ENCODE assay signal across 31 cellular contexts in genomic region chr11:17603056-17603825, GRCh38. TPM values are rescaled to one million over a fixed set of nuclear protein-coding genes. Genes with fewer than 3 reads are reported as not detected.
A peak's percentile ranks its signal among the peaks of the same experiment; 100 is the strongest.
DNase-seq lines count a peak whose midpoint lies in the region; ATAC-seq and TF ChIP-seq lines count a peak whose summit lies in the region.
"Had no signal": no experiment of that assay in that cellular context is flagged by ENCODE, and none has a peak within 500 bp of the region (broad histone marks: within the 10 kb centered on the region; RNA-seq: fewer than 3 reads in every experiment).

No MANE protein-coding gene starts in this region.

- no peaks in the 10 kb centered on the region for H3K79me2 ChIP-seq in osteoblast (ENCODE audit: insufficient read depth, low read length)

- no peaks in the 10 kb centered on the region for H3K36me3 ChIP-seq in osteoblast (ENCODE audit: insufficient read depth, low read length)
- H3K36me3 ChIP-seq: HAP-1 had no signal

- no peaks in the 10 kb centered on the region for H3K9me3 Mint-ChIP-seq in T-helper 2 cell treated with Interferon-gamma antibody and Interleukin-4, amounts not matched to agents 5 μg/mL and 100 μg/mL, for 36 hours
- H3K9me3 Mint-ChIP-seq: CD8-positive, alpha-beta T cell; HFFc6; IgD-negative memory B cell had no signal

- no peak overlapping the region for H2AFZ ChIP-seq in osteoblast (ENCODE audit: low read length)

- H3K4me3 Mint-ChIP-seq in T-helper 2 cell treated with Interferon-gamma antibody and Interleukin-4, amounts not matched to agents 5 μg/mL and 100 μg/mL, for 36 hours, result no peak overlapping the region
- H3K4me3 Mint-ChIP-seq: B cell; CD8-positive, alpha-beta T cell; HFFc6; IgD-negative memory B cell had no signal

- no peak overlapping the region for H3K4me2 ChIP-seq in osteoblast (ENCODE audit: insufficient read depth, low read length)

- no peaks in the 10 kb centered on the region for H3K4me1 ChIP-seq in osteoblast (ENCODE audit: insufficient read depth, low read length)
- H3K4me1 ChIP-seq: HAP-1 had no signal

- TF ChIP-seq CTCF in osteoblast (IDR thresholded peaks at IDR 0.05; ENCODE audit: extremely low read depth, low read depth, low read length) (no peak), omental fat pad (IDR thresholded peaks at IDR 0.05) (no peak)

- peak; percentile 3 for DNase-seq in T-helper 2 cell treated with Interferon-gamma antibody and Interleukin-4, amounts not matched to agents 5 μg/mL and 100 μg/mL, for 36 hours (ENCODE audit: low spot score)
- DNase-seq in T-helper 2 cell (no peak), GM03348 (ENCODE audit: low spot score) (peak; percentile 12), iPS-NIHi7 (ENCODE audit: extremely low spot score) (peak; percentile 6), osteoblast (ENCODE audit: insufficient read length, low spot score, missing footprints) (peak; percentile 66), omental fat pad (ENCODE audit: low spot score) (no peak), NCI-H774 (lab: John Stamatoyannopoulos, UW) (no peak)
- DNase-seq: CD8-positive, alpha-beta T cell; DMS 273 treated with DMSO at 0.1 percent for 48 hours; DMS79; EL; GDM1; GOT3; HFFc6; NCI-H1092; NCI-H1417 treated with DMSO at 0.1 percent for 48 hours; NCI-H1694 treated with DMSO at 0.1 percent for 48 hours; NCI-H2081; NCI-H2227 treated with DMSO at 0.1 percent for 48 hours; NCI-H526 treated with DMSO at 0.1 percent for 48 hours; SHP77 had no signal

- no peaks in the 10 kb centered on the region for H3K36me3 Mint-ChIP-seq in T-helper 2 cell treated with Interferon-gamma antibody and Interleukin-4, amounts not matched to agents 5 μg/mL and 100 μg/mL, for 36 hours (ENCODE audit: low read depth)
- H3K36me3 Mint-ChIP-seq: CD8-positive, alpha-beta T cell; IgD-negative memory B cell had no signal

- H3K27ac Mint-ChIP-seq in T-helper 2 cell treated with Interferon-gamma antibody and Interleukin-4, amounts not matched to agents 5 μg/mL and 100 μg/mL, for 36 hours, result no peak overlapping the region
- H3K27ac Mint-ChIP-seq: B cell; CD8-positive, alpha-beta T cell; HFFc6; IgD-negative memory B cell had no signal

- H3K9me3 ChIP-seq in osteoblast (ENCODE audit: low read depth, low read length), result no peaks in the 10 kb centered on the region
- H3K9me3 ChIP-seq: HAP-1 had no signal

- H3K4me3 ChIP-seq in osteoblast (ENCODE audit: insufficient read depth, low read length), result no peak overlapping the region
- H3K4me3 ChIP-seq: HAP-1 had no signal

- peaks cover 3% of the 10 kb centered on the region for H3K27me3 ChIP-seq in osteoblast (ENCODE audit: insufficient read depth, low read length)

- no peak overlapping the region for H3K27ac ChIP-seq in osteoblast (ENCODE audit: low read depth, low read length)
- H3K27ac ChIP-seq: 22Rv1, C4-2B, RWPE1 had no signal

- no peaks in the 10 kb centered on the region for H4K20me1 ChIP-seq in osteoblast (ENCODE audit: insufficient read depth, low read length)

- no peak for ATAC-seq in omental fat pad (ENCODE audit: low FRiP score)
- ATAC-seq in HG02885 (IDR thresholded peaks at IDR 0.05; ENCODE audit: poor library complexity, unreplicated experiment), result no peak
- ATAC-seq: CD8-positive, alpha-beta T cell; Panc1 had no signal

- no peaks in the 10 kb centered on the region for H3K4me1 Mint-ChIP-seq in T-helper 2 cell treated with Interferon-gamma antibody and Interleukin-4, amounts not matched to agents 5 μg/mL and 100 μg/mL, for 36 hours (ENCODE audit: low read depth)
- H3K4me1 Mint-ChIP-seq: B cell had no signal

- no peaks in the 10 kb centered on the region for H3K27me3 Mint-ChIP-seq in T-helper 2 cell treated with Interferon-gamma antibody and Interleukin-4, amounts not matched to agents 5 μg/mL and 100 μg/mL, for 36 hours (ENCODE audit: low read depth)
- H3K27me3 Mint-ChIP-seq: IgD-negative memory B cell had no signal

RNA-seq across cellular contexts. Expression of gene OTOG, which starts 56.2 kb away (rescaled TPM):
- total RNA-seq in osteoblast, result not detected in 2 replicates
- not detected for total RNA-seq in omental fat pad
- total RNA-seq: B cell; CD8-positive, alpha-beta T cell; HFFc6; NCI-H460; OCI-LY7 had no signal

RNA-seq across cellular contexts. Expression of gene USH1C, which starts 59.0 kb away (rescaled TPM):
- not detected in 2 replicates for total RNA-seq in osteoblast
- under 1 TPM in 1 of 4 donors, not detected in 3; 0.19 TPM for total RNA-seq in omental fat pad
- total RNA-seq: B cell; CD8-positive, alpha-beta T cell; HFFc6; OCI-LY7 had no signal

Comparison
In these comparisons a context has a peak if more than half of its experiments do, and no peak if none do; other contexts are left out.
1. DNase-seq: peak in T-helper 2 cell treated with Interferon-gamma antibody and Interleukin-4, amounts not matched to agents 5 μg/mL and 100 μg/mL, for 36 hours (single experiment), GM03348 (single experiment), iPS-NIHi7 (single experiment) and osteoblast (single experiment); none in T-helper 2 cell (0 of 5), omental fat pad (single experiment) and NCI-H774 (single experiment).